8 cellular contexts compared by ENCODE assay signal in the genomic region with DNA sequence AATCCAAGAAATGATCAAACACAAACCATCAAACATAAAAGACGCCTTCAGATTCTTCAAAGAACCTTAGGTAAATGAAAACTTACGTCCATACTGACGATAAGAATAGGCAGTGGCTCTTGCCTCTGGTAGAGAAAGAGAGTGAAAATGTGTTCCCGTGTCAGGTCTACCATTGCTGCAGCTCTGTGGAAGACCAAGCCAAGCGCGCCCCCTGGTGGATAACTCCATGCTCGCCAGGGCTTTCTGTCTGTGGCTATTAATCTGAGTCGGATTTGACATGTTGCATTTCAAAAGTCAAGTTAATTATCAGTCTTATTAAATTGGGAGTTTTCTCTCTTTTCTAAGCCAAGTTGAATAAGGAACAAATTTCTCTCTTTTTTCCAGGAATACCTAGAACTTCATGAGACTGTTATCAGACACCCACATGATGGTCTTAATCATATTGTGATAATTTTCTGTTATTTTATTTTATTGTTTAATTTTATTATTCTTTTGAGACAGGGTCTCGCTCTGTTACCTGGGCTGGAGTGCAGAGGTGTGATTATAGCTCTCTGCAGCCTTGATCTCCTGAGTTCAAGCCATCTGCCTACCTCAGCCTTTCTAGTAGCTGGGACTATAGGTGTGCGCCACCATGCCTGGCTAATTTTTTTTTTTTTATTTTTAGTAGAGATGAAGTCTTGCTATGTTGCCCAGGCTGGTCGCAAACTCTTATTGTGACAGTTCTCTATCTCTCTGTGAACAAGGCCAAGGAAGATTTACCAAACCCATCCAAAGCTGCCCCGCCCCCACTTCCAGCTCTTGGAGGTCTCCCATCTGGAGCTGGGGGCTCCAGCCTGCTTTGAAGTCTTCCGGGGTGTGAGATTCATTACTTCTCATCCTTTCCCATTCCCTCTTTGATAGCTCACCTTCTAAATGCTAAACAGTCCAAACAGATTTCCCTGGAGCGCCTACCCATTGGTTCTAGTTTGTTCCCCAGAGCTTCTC. TPM values are rescaled to one million over a fixed set of nuclear protein-coding genes. Genes with fewer than 3 reads are reported as not detected.
A peak's percentile ranks its signal among the peaks of the same experiment; 100 is the strongest.
DNase-seq lines count a peak whose midpoint lies in the region; ATAC-seq, FAIRE-seq and TF ChIP-seq lines count a peak whose summit lies in the region.

No MANE protein-coding gene starts in this region.

- H3K4me3 Mint-ChIP-seq in CD8-positive, alpha-beta T cell: peak overlapping the region; percentile 9
- no peak overlapping the region for H3K4me3 Mint-ChIP-seq in GM23338

- H3K4me2 ChIP-seq in GM23338: no peak overlapping the region
- peak overlapping the region; percentile 80 for H3K4me2 ChIP-seq in osteoblast (ENCODE audit: insufficient read depth, low read length)

- POLR2A ChIA-PET in CD8-positive, alpha-beta T cell (lab: Charles Lee): interaction anchor here (0.5 to 3.1 kb wide), 10 partner anchors 19 to 927 kb away, joined by 3 to 15 read pairs (median 4); a partner anchor contains a TSS

- peak; percentile 85 for TF ChIP-seq CTCF in CD8-positive, alpha-beta T cell (IDR thresholded peaks at IDR 0.05)
- TF ChIP-seq CTCF in GM23338 (conservative IDR thresholded peaks at IDR 0.05; ENCODE audit: low read depth in 2 of 2) (peak; percentile 97), osteoblast (IDR thresholded peaks at IDR 0.05; ENCODE audit: extremely low read depth, low read depth, low read length) (peak; percentile 94), testis (IDR thresholded peaks at IDR 0.05) (peak; percentile 98)

- no peak overlapping the region for H3K9ac ChIP-seq in SK-N-MC (ENCODE audit: insufficient read length)

- H3K27ac ChIP-seq in CD8-positive, alpha-beta T cell (ENCODE audit: low read depth, low read length): no peak overlapping the region
- H3K27ac ChIP-seq in GM23338 (ENCODE audit: low read depth) (no peak overlapping the region), SK-N-MC (no peak overlapping the region), osteoblast (ENCODE audit: low read depth, low read length) (no peak overlapping the region), testis (no peak overlapping the region)

- no peaks in the 10 kb centered on the region for H3K9me3 Mint-ChIP-seq in CD8-positive, alpha-beta T cell
- H3K9me3 Mint-ChIP-seq in GM23338: no peaks in the 10 kb centered on the region

- H4K20me1 ChIP-seq in GM23338 (replicated peaks; ENCODE audit: insufficient read depth): no peaks in the 10 kb centered on the region
- H4K20me1 ChIP-seq in osteoblast (ENCODE audit: insufficient read depth, low read length): no peaks in the 10 kb centered on the region

- no peaks in the 10 kb centered on the region for H3K9me3 ChIP-seq in CD8-positive, alpha-beta T cell (ENCODE audit: low read length)
- H3K9me3 ChIP-seq in SK-N-MC (ENCODE audit: low read depth, low read length): no peaks in the 10 kb centered on the region
- no peaks in the 10 kb centered on the region for H3K9me3 ChIP-seq in osteoblast (ENCODE audit: low read depth, low read length)
- no peaks in the 10 kb centered on the region for H3K9me3 ChIP-seq in testis

- H3K4me1 ChIP-seq in CD8-positive, alpha-beta T cell (ENCODE audit: insufficient read depth, low read length): no peaks in the 10 kb centered on the region
- 0 out of 2 replicates have a peak, but pooled peaks cover 3% of the 10 kb centered on the region for H3K4me1 ChIP-seq in GM23338 (ENCODE audit: insufficient read depth)
- H3K4me1 ChIP-seq in osteoblast (ENCODE audit: insufficient read depth, low read length): peaks cover 11% of the 10 kb centered on the region
- H3K4me1 ChIP-seq in testis: no peaks in the 10 kb centered on the region

- H3K4me3 ChIP-seq in CD8-positive, alpha-beta T cell (ENCODE audit: low read depth, low read length): no peak overlapping the region
- H3K4me3 ChIP-seq in GM23338 (no peak overlapping the region), SK-N-MC (peak overlapping the region; percentile 51), osteoblast (ENCODE audit: insufficient read depth, low read length) (peak overlapping the region; percentile 61), testis (no peak overlapping the region)

- H3K36me3 Mint-ChIP-seq in CD8-positive, alpha-beta T cell: no peaks in the 10 kb centered on the region
- no peaks in the 10 kb centered on the region for H3K36me3 Mint-ChIP-seq in GM23338 (ENCODE audit: low read depth)

- FAIRE-seq in frontal cortex (lab: Jason Lieb, UNC): peak; percentile 81

- ATAC-seq in CD8-positive, alpha-beta T cell: peak; percentile 92
- peak; percentile 87 for ATAC-seq in GM23338

- H3F3A ChIP-seq in GM23338 (replicated peaks; ENCODE audit: low read depth): no peaks in the 10 kb centered on the region

- CTCF ChIA-PET in CD8-positive, alpha-beta T cell (lab: Charles Lee): interaction anchor here (0.7 to 7.4 kb wide), 21 partner anchors 14 to 1634 kb away, joined by 3 to 185 read pairs (median 5); a partner anchor contains a TSS

- H3K36me3 ChIP-seq in CD8-positive, alpha-beta T cell (ENCODE audit: insufficient read depth, low read length): no peaks in the 10 kb centered on the region
- H3K36me3 ChIP-seq in GM23338 (ENCODE audit: insufficient read depth) (no peaks in the 10 kb centered on the region), SK-N-MC (ENCODE audit: insufficient read depth, low read length) (no peaks in the 10 kb centered on the region), osteoblast (ENCODE audit: insufficient read depth, low read length) (no peaks in the 10 kb centered on the region), testis (ENCODE audit: low read depth, missing control alignments) (no peaks in the 10 kb centered on the region)

- DNase-seq in CD8-positive, alpha-beta T cell: peak; percentile 86 to 98 (median 94)
- DNase-seq in GM23338 (ENCODE audit: low spot score) (peak; percentile 91), NCI-H1105 treated with DMSO at 0.1 percent for 48 hours (lab: John Stamatoyannopoulos, UW) (peak; percentile 69), SK-N-MC (ENCODE audit: low read depth, low spot score) (peak; percentile 52), frontal cortex (ENCODE audit: low spot score in 2 of 2) (peak; percentile 67 to 79), osteoblast (ENCODE audit: insufficient read length, low spot score, missing footprints) (peak; percentile 85), testis (peak; percentile 96)
- peak; percentile 94 to 96 (median 95) for DNase-seq in activated naive CD4-positive, alpha-beta T cell (lab: John Stamatoyannopoulos, UW)

- H2AFZ ChIP-seq in GM23338: no peak overlapping the region
- peak overlapping the region; percentile 23 for H2AFZ ChIP-seq in osteoblast (ENCODE audit: low read length)

- H3K27ac Mint-ChIP-seq in CD8-positive, alpha-beta T cell: no peak overlapping the region
- H3K27ac Mint-ChIP-seq in GM23338: no peak overlapping the region

- 26 to 30% methylated on average over 14 of the region's 14 CpGs for WGBS in testis, 2 donors

- TF ChIP-seq POLR2A in testis (IDR thresholded peaks at IDR 0.05): no peak

- H3K4me1 Mint-ChIP-seq in CD8-positive, alpha-beta T cell (ENCODE audit: low read depth): peaks cover 7% of the 10 kb centered on the region
- peaks cover 8% of the 10 kb centered on the region for H3K4me1 Mint-ChIP-seq in GM23338

- H3K79me2 ChIP-seq in GM23338 (replicated peaks; ENCODE audit: insufficient read depth): no peaks in the 10 kb centered on the region
- no peaks in the 10 kb centered on the region for H3K79me2 ChIP-seq in osteoblast (ENCODE audit: insufficient read depth, low read length)

- intact Hi-C loops in CD8-positive, alpha-beta T cell (cut with DNase I, micrococcal nuclease): loop anchor here (1.0 to 5.0 kb wide), 5 partner anchors 13 to 107 kb away; a partner anchor contains a TSS
- intact Hi-C loops in testis (cut with DNase I; ENCODE audit: low total_unique reads): loop anchor here (10.0 kb wide), 1 partner anchor 1633 kb away; no protein-coding TSS in a partner anchor

- no peaks in the 10 kb centered on the region for H3K27me3 ChIP-seq in CD8-positive, alpha-beta T cell (ENCODE audit: insufficient read depth, low read length)
- H3K27me3 ChIP-seq in GM23338 (ENCODE audit: insufficient read depth): no peaks in the 10 kb centered on the region
- H3K27me3 ChIP-seq in osteoblast (ENCODE audit: insufficient read depth, low read length): no peaks in the 10 kb centered on the region
- H3K27me3 ChIP-seq in testis: no peaks in the 10 kb centered on the region

- H3K27me3 Mint-ChIP-seq in CD8-positive, alpha-beta T cell (ENCODE audit: low read depth): no peaks in the 10 kb centered on the region
- H3K27me3 Mint-ChIP-seq in GM23338 (ENCODE audit: insufficient read depth, low read depth, poor library complexity): peaks cover 9% of the 10 kb centered on the region

- no peaks in the 10 kb centered on the region for H3K9me2 ChIP-seq in GM23338 (ENCODE audit: insufficient read depth)

TF ChIP-seq in GM23338, 12 proteins besides CTCF, POLR2A, EP300 and RAD21 (continues in another document):
- TF ChIP-seq EZH2 (IDR thresholded peaks at IDR 0.05; ENCODE audit: low read depth, unreplicated experiment) (no peak), JUNB (IDR thresholded peaks at IDR 0.05; ENCODE audit: unreplicated experiment) (no peak)

RNA-seq across cellular contexts. Expression of a gene that starts 15.8 kb away (rescaled TPM):
- 100 to 1,000 TPM; 487 to 512 TPM for total RNA-seq in CD8-positive, alpha-beta T cell
- total RNA-seq in GM23338 (2014; rRNA removed; shearing (Covaris generic)): 0.12 and 0.42 TPM in 2 replicates
- not detected in 2 replicates for polyA plus RNA-seq in GM23338 (2016; fragmentation: Nextera tagmentation; extraction: Ambion mirVana)
- 0.82 TPM for total RNA-seq in frontal cortex
- under 0.01 TPM in 2 replicates for total RNA-seq in osteoblast
- 1 to 10 TPM; 5.5 to 6.4 TPM for total RNA-seq in testis
- polyA plus RNA-seq in testis (ENCODE audit: insufficient read depth, low read depth, low replicate concordance): 6.5 TPM

RNA-seq across cellular contexts. Expression of a gene that starts 28.0 kb away (rescaled TPM):
- total RNA-seq in CD8-positive, alpha-beta T cell: 1 to 10 TPM; 7.1 to 7.8 TPM
- total RNA-seq in GM23338 (2014; rRNA removed; shearing (Covaris generic)): 2.6 and 2.9 TPM in 2 replicates
- polyA plus RNA-seq in GM23338 (2016; fragmentation: Nextera tagmentation; extraction: Ambion mirVana) (1.7 and 2.6 TPM in 2 replicates), testis (ENCODE audit: insufficient read depth, low read depth, low replicate concordance) (51.2 TPM)
- total RNA-seq in frontal cortex (3.3 TPM), osteoblast (2.5 and 3.2 TPM in 2 replicates), testis (10 to 100 TPM; 27.8 to 35.7 TPM)

RNA-seq across cellular contexts. Expression of a gene that starts 33.7 kb away (rescaled TPM):
- 10 to 100 TPM; 81.9 to 82.1 TPM for total RNA-seq in CD8-positive, alpha-beta T cell
- total RNA-seq in GM23338 (2014; rRNA removed; shearing (Covaris generic)): 41.5 and 42.5 TPM in 2 replicates
- polyA plus RNA-seq in GM23338 (2016; fragmentation: Nextera tagmentation; extraction: Ambion mirVana): 27.2 and 27.4 TPM in 2 replicates
- total RNA-seq in frontal cortex: 28.9 TPM
- 44.9 and 53.6 TPM in 2 replicates for total RNA-seq in osteoblast
- 10 to 100 TPM; 56.3 to 81.0 TPM for total RNA-seq in testis
- polyA plus RNA-seq in testis (ENCODE audit: insufficient read depth, low read depth, low replicate concordance): 43.0 TPM

RNA-seq across cellular contexts. Expression of a gene that starts 51.7 kb away (rescaled TPM):
- total RNA-seq in CD8-positive, alpha-beta T cell: 100 to 1,000 TPM; 115 to 117 TPM
- total RNA-seq in GM23338 (2014; rRNA removed; shearing (Covaris generic)): 260 and 305 TPM in 2 replicates
- polyA plus RNA-seq in GM23338 (2016; fragmentation: Nextera tagmentation; extraction: Ambion mirVana) (666 and 733 TPM in 2 replicates), testis (ENCODE audit: insufficient read depth, low read depth, low replicate concordance) (233 TPM)
- total RNA-seq in frontal cortex (351 TPM), osteoblast (214 and 243 TPM in 2 replicates), testis (100 to 1,000 TPM; 317 to 344 TPM)

Comparison
In these comparisons a context has a peak if more than half of its experiments do, and no peak if none do; other contexts are left out.
1. H3K4me3 ChIP-seq: peak in SK-N-MC (single experiment) and osteoblast (single experiment); none in CD8-positive, alpha-beta T cell (single experiment), GM23338 (single experiment) and testis (0 of 2).
2. RNA of a gene that starts 15.8 kb away (total RNA-seq): 487 to 512 TPM in CD8-positive, alpha-beta T cell; 5.5 to 6.4 TPM in testis, 0.82 TPM in frontal cortex (single experiment), 0.12 to 0.42 TPM in GM23338 and under 0.01 TPM in osteoblast; every median in the first group is over 10 times any median in the second.
3. Peak in every context shown above with its lines, with median percentiles within 50 percentile points of each other: DNase-seq and CTCF ChIP-seq.